Comparison of ENCODE assay signal across 10 cellular contexts in genomic region chr17:78019976-78020716, GRCh38.
DNase-seq lines count a peak whose midpoint lies in the region; ATAC-seq, FAIRE-seq and TF ChIP-seq lines count a peak whose summit lies in the region.
"Had no signal": no experiment of that assay in that cellular context is flagged by ENCODE, and none has a peak within 500 bp of the region (broad histone marks: within the 10 kb centered on the region; RNA-seq: fewer than 3 reads in every experiment).

No MANE protein-coding gene starts in this region.

- H3K27ac ChIP-seq in liver (ENCODE audit: low read depth in 1 of 2, low read length in 2 of 2), result peak overlapping the region in 1 of 2 donors; percentile 62
- no peak overlapping the region for H3K27ac ChIP-seq in HepG2 (ENCODE audit: extremely low read length, insufficient read depth, low read length)
- H3K27ac ChIP-seq in thymus (ENCODE audit: low read depth), result peak overlapping the region; percentile 18
- H3K27ac ChIP-seq: parathyroid adenoma had no signal

- no peaks in the 10 kb centered on the region for H3K9me3 Mint-ChIP-seq in activated CD8-positive, alpha-beta T cell treated with anti-CD3 and anti-CD28 coated beads, Interleukin-2, amount 10 ng/mL, durations not matched to agents 7 days and 5 days (ENCODE audit: insufficient read depth)

- H3K4me1 ChIP-seq in liver (ENCODE audit: control insufficient read depth in 4 of 4, insufficient read depth in 4 of 4, low read length in 3 of 4) (peaks cover 0 to 10% (median 8%) of the 10 kb centered on the region in 4 donors), HepG2 (ENCODE audit: insufficient read depth, low read length) (no peaks in the 10 kb centered on the region), thymus (ENCODE audit: control insufficient read depth, insufficient read depth, low read length) (no peaks in the 10 kb centered on the region)
- H3K4me1 ChIP-seq: parathyroid adenoma had no signal

- DNase-seq in HepG2 (ENCODE audit: low spot score) (no peak), NCI-H526 treated with DMSO at 0.1 percent for 48 hours (lab: John Stamatoyannopoulos, UW) (no peak), germinal center (ENCODE audit: low spot score) (no peak)
- DNase-seq in activated CD8-positive, alpha-beta T cell treated with anti-CD3 and anti-CD28 coated beads, Interleukin-2, amount 10 ng/mL, durations not matched to agents 7 days and 5 days, result no peak
- DNase-seq: activated CD8-positive, alpha-beta memory T cell treated with anti-CD3 and anti-CD28 coated beads, Interleukin-2, amount 50 U/mL, for 48 hours had no signal

- POLR2A ChIA-PET in HepG2 (lab: Yijun Ruan, JAX), result no interaction called here
- POLR2A ChIA-PET in activated CD8-positive, alpha-beta T cell treated with anti-CD3 and anti-CD28 coated beads, Interleukin-2, amount 10 ng/mL, durations not matched to agents 7 days and 5 days (lab: Charles Lee), result interaction anchor here (1.3 kb wide), 1 partner anchor 62 kb away, joined by 5 read pairs; the partner anchor contains the start of gene TNRC6C

- no peak for TF ChIP-seq POLR2A in HepG2 (IDR thresholded peaks at IDR 0.05; ENCODE audit: insufficient read depth in 1 of 2, low read depth in 2 of 2, low read length in 2 of 2)

- peaks cover 4% of the 10 kb centered on the region for H3K36me3 Mint-ChIP-seq in activated CD8-positive, alpha-beta T cell treated with anti-CD3 and anti-CD28 coated beads, Interleukin-2, amount 10 ng/mL, durations not matched to agents 7 days and 5 days (ENCODE audit: low read depth)

- TF ChIP-seq RAD21 in liver (IDR thresholded peaks at IDR 0.05) (no peak), HepG2 (CRISPR knock-in tag; IDR thresholded peaks at IDR 0.05) (no peak)

- H3K27ac Mint-ChIP-seq in activated CD8-positive, alpha-beta T cell treated with anti-CD3 and anti-CD28 coated beads, Interleukin-2, amount 10 ng/mL, durations not matched to agents 7 days and 5 days, result peak overlapping the region; percentile 44

- ATAC-seq in HepG2 (no peak), HG02763 (IDR thresholded peaks at IDR 0.05; ENCODE audit: unreplicated experiment) (peak; percentile 59), GM18520 (IDR thresholded peaks at IDR 0.05; ENCODE audit: unreplicated experiment) (no peak)
- ATAC-seq in activated CD8-positive, alpha-beta T cell treated with anti-CD3 and anti-CD28 coated beads, Interleukin-2, amount 10 ng/mL, durations not matched to agents 7 days and 5 days, result peak; percentile 55

- WGBS in liver, result 64% methylated on average over 6 of the region's 6 CpGs
- 91% methylated on average over 6 of the region's 6 CpGs for WGBS in HepG2 (ENCODE audit: low lambda C conversion rate)
- WGBS in thymus, result 93% methylated on average over 6 of the region's 6 CpGs

- no peaks in the 10 kb centered on the region for H3K27me3 ChIP-seq in liver (ENCODE audit: control insufficient read depth in 4 of 4, insufficient read depth in 4 of 4, low read length in 3 of 4)
- no peaks in the 10 kb centered on the region for H3K27me3 ChIP-seq in HepG2 (ENCODE audit: control insufficient read depth in 1 of 2, insufficient read depth in 2 of 2, low read length in 2 of 2)
- H3K27me3 ChIP-seq in thymus (ENCODE audit: control insufficient read depth, insufficient read depth), result no peaks in the 10 kb centered on the region

- in situ Hi-C loops in HepG2 (cut with HindIII; ENCODE audit: extremely low pct_ligation_motif_present, low pct_unique_long_range_greater_than_20kb), result no loop called here

- intact Hi-C loops in HepG2 (cut with micrococcal nuclease; ENCODE audit: unreplicated experiment), result loop anchor here (10.0 kb wide), 1 partner anchor 475 kb away; no protein-coding TSS in a partner anchor

- H3K4me3 Mint-ChIP-seq in activated CD8-positive, alpha-beta T cell treated with anti-CD3 and anti-CD28 coated beads, Interleukin-2, amount 10 ng/mL, durations not matched to agents 7 days and 5 days, result peak overlapping the region; percentile 43

- no peak for FAIRE-seq in HepG2 (lab: Jason Lieb, UNC)

- peak; percentile 1 for TF ChIP-seq CTCF in liver (IDR thresholded peaks at IDR 0.05; ENCODE audit: low read depth, low read length, missing input control)
- no peak for TF ChIP-seq CTCF in HepG2 (CRISPR knock-in tag; IDR thresholded peaks at IDR 0.05)

- no peaks in the 10 kb centered on the region for H3K27me3 Mint-ChIP-seq in activated CD8-positive, alpha-beta T cell treated with anti-CD3 and anti-CD28 coated beads, Interleukin-2, amount 10 ng/mL, durations not matched to agents 7 days and 5 days (ENCODE audit: low read depth)

- no peak overlapping the region for H3K4me2 ChIP-seq in HepG2 (ENCODE audit: low read depth, low read length)

- no peaks in the 10 kb centered on the region for H4K20me1 ChIP-seq in HepG2 (ENCODE audit: insufficient read depth, low read length)

- H3K9ac ChIP-seq in liver (ENCODE audit: low read depth in 1 of 2, low read length in 2 of 2), result peak overlapping the region in 1 of 2 donors; percentile 3
- no peak overlapping the region for H3K9ac ChIP-seq in HepG2 (ENCODE audit: insufficient read depth, low read depth, low read length)
- H3K9ac ChIP-seq: parathyroid adenoma had no signal

- no peak overlapping the region for H3K4me3 ChIP-seq in liver (ENCODE audit: low read depth in 1 of 3, low read length in 3 of 3)
- no peak overlapping the region for H3K4me3 ChIP-seq in HepG2 (replicated peaks in 1 of 3; ENCODE audit: insufficient read depth in 1 of 3, low read depth in 2 of 3, low read length in 3 of 3)
- H3K4me3 ChIP-seq in thymus (ENCODE audit: low read length), result no peak overlapping the region

- TF ChIP-seq EP300 in HepG2 (IDR thresholded peaks at IDR 0.05; ENCODE audit: low read depth in 2 of 2, low read length in 2 of 2) (no peak), HepG2 (CRISPR knock-in tag; IDR thresholded peaks at IDR 0.05; ENCODE audit: borderline replicate concordance) (no peak)

- CTCF ChIA-PET in HepG2 (lab: Yijun Ruan, JAX; ENCODE audit: low intra/inter-chr PET ratio, low total read pairs), result interaction anchor here (1.3 kb wide), 1 partner anchor 231 kb away, joined by 3 read pairs; no protein-coding TSS in a partner anchor
- CTCF ChIA-PET in activated CD8-positive, alpha-beta T cell treated with anti-CD3 and anti-CD28 coated beads, Interleukin-2, amount 10 ng/mL, durations not matched to agents 7 days and 5 days (lab: Charles Lee), result interaction anchor here (0.7 to 3.7 kb wide), 45 partner anchors 8 to 620 kb away, joined by 3 to 36 read pairs (median 4); no protein-coding TSS in a partner anchor

- H2AFZ ChIP-seq in HepG2 (ENCODE audit: low read length), result no peak overlapping the region
- H2AFZ ChIP-seq: parathyroid adenoma had no signal

- BruUV-seq in HepG2 (replicated peaks; lab: Mats Ljungman, UMichigan), result no TSS peak

- peaks cover 23% of the 10 kb centered on the region for H3K4me1 Mint-ChIP-seq in activated CD8-positive, alpha-beta T cell treated with anti-CD3 and anti-CD28 coated beads, Interleukin-2, amount 10 ng/mL, durations not matched to agents 7 days and 5 days (ENCODE audit: low read depth)

- H3K36me3 ChIP-seq in liver (ENCODE audit: control insufficient read depth in 4 of 4, insufficient read depth in 3 of 4, low read depth in 1 of 4, low read length in 3 of 4), result no peaks in the 10 kb centered on the region
- no peaks in the 10 kb centered on the region for H3K36me3 ChIP-seq in HepG2 (replicated peaks in 1 of 2; ENCODE audit: control insufficient read depth in 1 of 2, insufficient read depth in 2 of 2, low read length in 2 of 2)
- H3K36me3 ChIP-seq in thymus (ENCODE audit: control insufficient read depth, insufficient read depth), result peaks cover 41% of the 10 kb centered on the region

- H3K9me3 ChIP-seq in liver (ENCODE audit: control insufficient read depth in 4 of 4, low read length in 3 of 4), result no peaks in the 10 kb centered on the region
- no peaks in the 10 kb centered on the region for H3K9me3 ChIP-seq in HepG2 (ENCODE audit: low read length)
- H3K9me3 ChIP-seq in thymus (ENCODE audit: control insufficient read depth), result no peaks in the 10 kb centered on the region

- H3K79me2 ChIP-seq in HepG2 (ENCODE audit: insufficient read depth, low read length), result no peaks in the 10 kb centered on the region

TF ChIP-seq in liver, 16 proteins besides CTCF, POLR2A, EP300 and RAD21:
- no peak for TF ChIP-seq FOXA1 (IDR thresholded peaks at IDR 0.05)
- no peak for TF ChIP-seq EGR1 (IDR thresholded peaks at IDR 0.05; ENCODE audit: low read depth in 2 of 2)
TF ChIP-seq in liver: peak in this region for 0.

TF ChIP-seq in HepG2, 621 proteins besides CTCF, POLR2A, EP300 and RAD21 (continues in another document):
- no peak for TF ChIP-seq HNF1B (CRISPR knock-in tag; IDR thresholded peaks at IDR 0.05)
- no peak for TF ChIP-seq NFE2L2 (IDR thresholded peaks at IDR 0.05; ENCODE audit: low read length)
- TF ChIP-seq, protein P1, sequence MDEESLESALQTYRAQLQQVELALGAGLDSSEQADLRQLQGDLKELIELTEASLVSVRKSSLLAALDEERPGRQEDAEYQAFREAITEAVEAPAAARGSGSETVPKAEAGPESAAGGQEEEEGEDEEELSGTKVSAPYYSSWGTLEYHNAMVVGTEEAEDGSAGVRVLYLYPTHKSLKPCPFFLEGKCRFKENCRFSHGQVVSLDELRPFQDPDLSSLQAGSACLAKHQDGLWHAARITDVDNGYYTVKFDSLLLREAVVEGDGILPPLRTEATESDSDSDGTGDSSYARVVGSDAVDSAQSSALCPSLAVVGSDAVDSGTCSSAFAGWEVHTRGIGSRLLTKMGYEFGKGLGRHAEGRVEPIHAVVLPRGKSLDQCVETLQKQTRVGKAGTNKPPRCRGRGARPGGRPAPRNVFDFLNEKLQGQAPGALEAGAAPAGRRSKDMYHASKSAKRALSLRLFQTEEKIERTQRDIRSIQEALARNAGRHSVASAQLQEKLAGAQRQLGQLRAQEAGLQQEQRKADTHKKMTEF (CRISPR knock-in tag; IDR thresholded peaks at IDR 0.05), result no peak

Comparison
In these comparisons a context has a peak if more than half of its experiments do, and no peak if none do; other contexts are left out.
1. ATAC-seq: peak in HG02763 (single experiment) and activated CD8-positive, alpha-beta T cell treated with anti-CD3 and anti-CD28 coated beads, Interleukin-2, amount 10 ng/mL, durations not matched to agents 7 days and 5 days (single experiment); none in HepG2 (single experiment) and GM18520 (single experiment).